ENCODE assay signal across 29 cellular contexts in the genomic region with DNA sequence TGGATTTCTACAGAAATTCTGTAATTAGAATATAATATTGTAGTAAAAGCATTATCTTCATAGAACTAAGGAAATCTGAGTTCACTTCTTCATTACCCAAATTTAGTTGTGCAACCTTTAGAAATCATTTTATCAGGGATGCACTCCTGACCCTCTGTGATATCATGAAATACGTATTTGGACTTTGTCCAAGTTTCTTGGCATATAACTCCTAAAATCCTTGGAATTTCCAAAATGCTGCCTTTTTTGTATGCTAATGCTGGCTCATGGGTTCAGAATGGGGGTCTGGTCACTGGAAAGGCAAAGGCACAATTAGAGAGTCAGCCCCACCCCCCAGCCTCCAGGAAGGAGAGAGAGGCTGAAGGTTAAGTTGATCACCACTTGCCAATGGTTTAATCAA.
"Had no signal": no experiment of that assay in that cellular context is flagged by ENCODE, and none has a peak within 500 bp of the region (broad histone marks: within the 10 kb centered on the region; RNA-seq: fewer than 3 reads in every experiment).

No MANE protein-coding gene starts in this region.

- DNase-seq: activated CD4-positive, alpha-beta memory T cell treated with anti-CD3 and anti-CD28 coated beads for 36 hours; activated CD4-positive, alpha-beta T cell treated with anti-CD3 and anti-CD28 coated beads, Interleukin-2, amount 10 ng/mL, durations not matched to agents 24 days and 14 days; activated CD4-positive, CD25-positive, alpha-beta regulatory T cell; activated CD4-positive, CD25-positive, alpha-beta regulatory T cell treated with anti-CD3 and anti-CD28 coated beads, Interleukin-2, amount 50 U/mL, for 72 hours; activated CD8-positive, alpha-beta memory T cell treated with anti-CD3 and anti-CD28 coated beads, Interleukin-2, amount 10 ng/mL, durations not matched to agents 7 days and 5 days; activated CD8-positive, alpha-beta memory T cell treated with anti-CD3 and anti-CD28 coated beads, Interleukin-2, amount 50 U/mL, for 4 hours; activated CD8-positive, alpha-beta T cell treated with anti-CD3 and anti-CD28 coated beads, Interleukin-2, amount 10 ng/mL, durations not matched to agents 7 days and 5 days; activated effector memory CD4-positive, alpha-beta T cell treated with anti-CD3 and anti-CD28 coated beads, Interleukin-2, amount 50 U/mL, for 16 hours; activated naive CD4-positive, alpha-beta T cell treated with anti-CD3 and anti-CD28 coated beads for 36 hours; activated naive CD8-positive, alpha-beta T cell treated with anti-CD3 and anti-CD28 coated beads for 36 hours; activated naive CD8-positive, alpha-beta T cell treated with anti-CD3 and anti-CD28 coated beads, Interleukin-2, amount 50 U/mL, for 24 hours; activated T-cell treated with anti-CD3 and anti-CD28 coated beads, Interleukin-2, amount 50 U/mL, for 1 hour; activated T-cell treated with anti-CD3 and anti-CD28 coated beads, Interleukin-2, amount 50 U/mL, for 48 hours; amygdala; aorta; central memory CD4-positive, alpha-beta T cell; cerebellar nuclear complex; colonic mucosa; effector CD8-positive, alpha-beta T cell; foreskin fibroblast; head of caudate nucleus; hippocampal formation; T-helper 17 cell; T1000 had no signal

- H3K4me3 ChIP-seq: adrenal gland, breast epithelium, cardiac muscle cell, colonic mucosa had no signal

- H3K27ac ChIP-seq: breast epithelium, cardiac muscle cell, colonic mucosa had no signal

- ATAC-seq: activated CD4-positive, alpha-beta T cell treated with anti-CD3 and anti-CD28 coated beads for 36 hours; activated CD8-positive, alpha-beta memory T cell treated with anti-CD3 and anti-CD28 coated beads, Interleukin-2, amount 10 ng/mL, durations not matched to agents 7 days and 5 days; activated CD8-positive, alpha-beta T cell treated with anti-CD3 and anti-CD28 coated beads, Interleukin-2, amount 10 ng/mL, durations not matched to agents 7 days and 5 days; activated naive CD8-positive, alpha-beta T cell treated with anti-CD3 and anti-CD28 coated beads, Interleukin-2, amount 50 U/mL, for 24 hours; esophagus mucosa; T-helper 17 cell had no signal
